1 cellular context compared by ENCODE assay signal in genomic region chr12:56799345-56799744, GRCh38. TPM values are rescaled to one million over a fixed set of nuclear protein-coding genes. Genes with fewer than 3 reads are reported as not detected.
"Had no signal": no experiment of that assay in that cellular context is flagged by ENCODE, and none has a peak within 500 bp of the region (broad histone marks: within the 10 kb centered on the region; RNA-seq: fewer than 3 reads in every experiment).

No MANE protein-coding gene starts in this region.

RNA-seq across cellular contexts. Expression of gene HSD17B6, which starts 36.2 kb away (rescaled TPM):
- total RNA-seq: HT-29 had no signal
